Comparison of ENCODE assay signal across 8 cellular contexts in the genomic region with DNA sequence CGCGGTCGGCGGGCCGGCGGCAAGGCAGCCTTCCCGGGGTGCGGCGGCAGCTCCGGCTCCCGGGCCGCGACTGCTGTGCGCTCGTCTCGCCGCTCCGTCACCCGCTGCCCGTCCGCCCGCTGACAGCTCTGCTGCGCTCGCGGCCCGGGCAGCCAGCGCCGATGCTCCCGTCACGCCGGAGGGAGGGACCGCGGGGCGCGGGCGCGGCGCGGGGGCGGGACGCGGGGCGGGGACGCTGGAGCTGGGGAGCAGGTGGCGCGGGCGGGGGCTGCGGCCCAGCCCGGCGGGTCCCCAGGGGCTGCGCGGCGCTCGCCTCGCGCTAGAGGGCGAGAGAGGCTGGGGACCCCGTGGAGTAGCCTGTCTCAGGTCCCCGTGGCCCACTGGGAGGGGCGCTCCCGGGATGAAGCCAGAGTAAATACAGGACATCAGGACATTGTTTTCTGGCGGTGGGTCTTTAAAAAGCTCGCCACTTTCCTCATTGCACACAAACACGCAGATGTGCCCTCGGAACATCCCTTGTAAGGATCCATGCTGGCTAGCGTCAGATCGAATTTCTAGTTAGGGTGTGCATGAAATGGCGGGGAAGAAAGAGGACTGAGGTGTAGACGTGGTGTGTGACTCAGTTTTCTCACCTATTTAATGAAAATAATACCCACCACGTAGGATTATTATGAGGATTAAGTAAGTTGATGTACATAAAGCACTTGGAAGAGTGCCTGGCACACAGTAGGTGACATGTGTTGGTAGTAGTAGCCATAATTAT. TPM values are rescaled to one million over a fixed set of nuclear protein-coding genes. Genes with fewer than 3 reads are reported as not detected.
DNase-seq lines count a peak whose midpoint lies in the region; ATAC-seq and FAIRE-seq lines count a peak whose summit lies in the region.

A gene with protein sequence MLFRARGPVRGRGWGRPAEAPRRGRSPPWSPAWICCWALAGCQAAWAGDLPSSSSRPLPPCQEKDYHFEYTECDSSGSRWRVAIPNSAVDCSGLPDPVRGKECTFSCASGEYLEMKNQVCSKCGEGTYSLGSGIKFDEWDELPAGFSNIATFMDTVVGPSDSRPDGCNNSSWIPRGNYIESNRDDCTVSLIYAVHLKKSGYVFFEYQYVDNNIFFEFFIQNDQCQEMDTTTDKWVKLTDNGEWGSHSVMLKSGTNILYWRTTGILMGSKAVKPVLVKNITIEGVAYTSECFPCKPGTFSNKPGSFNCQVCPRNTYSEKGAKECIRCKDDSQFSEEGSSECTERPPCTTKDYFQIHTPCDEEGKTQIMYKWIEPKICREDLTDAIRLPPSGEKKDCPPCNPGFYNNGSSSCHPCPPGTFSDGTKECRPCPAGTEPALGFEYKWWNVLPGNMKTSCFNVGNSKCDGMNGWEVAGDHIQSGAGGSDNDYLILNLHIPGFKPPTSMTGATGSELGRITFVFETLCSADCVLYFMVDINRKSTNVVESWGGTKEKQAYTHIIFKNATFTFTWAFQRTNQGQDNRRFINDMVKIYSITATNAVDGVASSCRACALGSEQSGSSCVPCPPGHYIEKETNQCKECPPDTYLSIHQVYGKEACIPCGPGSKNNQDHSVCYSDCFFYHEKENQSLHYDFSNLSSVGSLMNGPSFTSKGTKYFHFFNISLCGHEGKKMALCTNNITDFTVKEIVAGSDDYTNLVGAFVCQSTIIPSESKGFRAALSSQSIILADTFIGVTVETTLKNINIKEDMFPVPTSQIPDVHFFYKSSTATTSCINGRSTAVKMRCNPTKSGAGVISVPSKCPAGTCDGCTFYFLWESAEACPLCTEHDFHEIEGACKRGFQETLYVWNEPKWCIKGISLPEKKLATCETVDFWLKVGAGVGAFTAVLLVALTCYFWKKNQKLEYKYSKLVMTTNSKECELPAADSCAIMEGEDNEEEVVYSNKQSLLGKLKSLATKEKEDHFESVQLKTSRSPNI (minus strand): TSS at position 130 of the 763 bp plus-strand sequence. CDS start 141 bp downstream, outside the sequence.

- H3K27me3 ChIP-seq in effector memory CD4-positive, alpha-beta T cell (replicated peaks; ENCODE audit: control insufficient read depth, insufficient read depth, low read length, poor library complexity, severe bottlenecking) = no peaks in the 10 kb centered on the region

- H3K4me1 ChIP-seq in effector memory CD4-positive, alpha-beta T cell (ENCODE audit: control insufficient read depth, insufficient read depth, low read length, poor library complexity, severe bottlenecking) = no peaks in the 10 kb centered on the region

- peak within 1 kb of the TSS; percentile 21 for H3K27ac ChIP-seq in effector memory CD4-positive, alpha-beta T cell (ENCODE audit: insufficient read depth, low read length, poor library complexity, severe bottlenecking)

- H3K36me3 Mint-ChIP-seq in activated CD8-positive, alpha-beta T cell treated with anti-CD3 and anti-CD28 coated beads, Interleukin-2, amount 10 ng/mL, durations not matched to agents 7 days and 5 days (ENCODE audit: low read depth) = no peaks in the 10 kb centered on the region

- CTCF ChIA-PET in activated CD8-positive, alpha-beta T cell treated with anti-CD3 and anti-CD28 coated beads, Interleukin-2, amount 10 ng/mL, durations not matched to agents 7 days and 5 days (lab: Charles Lee) = interaction anchor here (0.7 to 1.5 kb wide), 3 partner anchors 89 to 109 kb away, joined by 3 to 8 read pairs (median 4); a partner anchor contains a TSS

- peaks cover 14% of the 10 kb centered on the region for H3K4me1 Mint-ChIP-seq in activated CD8-positive, alpha-beta T cell treated with anti-CD3 and anti-CD28 coated beads, Interleukin-2, amount 10 ng/mL, durations not matched to agents 7 days and 5 days (ENCODE audit: low read depth)

- peak; percentile 23 for FAIRE-seq in GM19239 (lab: Jason Lieb, UNC)

- no peaks in the 10 kb centered on the region for H3K9me3 ChIP-seq in effector memory CD4-positive, alpha-beta T cell (ENCODE audit: control insufficient read depth, low read length)

- POLR2A ChIA-PET in activated CD8-positive, alpha-beta T cell treated with anti-CD3 and anti-CD28 coated beads, Interleukin-2, amount 10 ng/mL, durations not matched to agents 7 days and 5 days (lab: Charles Lee) = no interaction called here

- peak; percentile 95 for ATAC-seq in HG03439 (IDR thresholded peaks at IDR 0.05; ENCODE audit: unreplicated experiment)
- ATAC-seq in activated CD8-positive, alpha-beta T cell treated with anti-CD3 and anti-CD28 coated beads, Interleukin-2, amount 10 ng/mL, durations not matched to agents 7 days and 5 days = peak; percentile 95

- H3K9me3 Mint-ChIP-seq in activated CD8-positive, alpha-beta T cell treated with anti-CD3 and anti-CD28 coated beads, Interleukin-2, amount 10 ng/mL, durations not matched to agents 7 days and 5 days (ENCODE audit: insufficient read depth) = no peaks in the 10 kb centered on the region

- H3K27me3 Mint-ChIP-seq in activated CD8-positive, alpha-beta T cell treated with anti-CD3 and anti-CD28 coated beads, Interleukin-2, amount 10 ng/mL, durations not matched to agents 7 days and 5 days (ENCODE audit: low read depth) = peaks cover 14% of the 10 kb centered on the region

- peak within 1 kb of the TSS; percentile 63 for H3K4me3 ChIP-seq in effector memory CD4-positive, alpha-beta T cell (ENCODE audit: insufficient read depth, low read depth, low read length, poor library complexity, severe bottlenecking)

- DNase-seq in C1 segment of cervical spinal cord (lab: John Stamatoyannopoulos, UW) (peak; percentile 1 to 87 (median 72)), GM19239 (ENCODE audit: insufficient read length, low spot score) (peak; percentile 77), NCI-H526 (lab: John Stamatoyannopoulos, UW) (peak; percentile 87 to 98), medulla oblongata (ENCODE audit: extremely low spot score) (peak; percentile 89)
- peak; percentile 75 for DNase-seq in activated CD8-positive, alpha-beta T cell treated with anti-CD3 and anti-CD28 coated beads, Interleukin-2, amount 10 ng/mL, durations not matched to agents 7 days and 5 days
- peak; percentile 67 to 80 (median 70) for DNase-seq in effector memory CD4-positive, alpha-beta T cell
- DNase-seq in stimulated activated CD8-positive, alpha-beta memory T cell treated with anti-CD3 and anti-CD28 coated beads, Interleukin-12 subunit alpha, Interleukin-12 subunit beta, amount 100 ng/mL, for 24 hours (ENCODE audit: extremely low read depth) = peak; percentile 45

- H3K36me3 ChIP-seq in effector memory CD4-positive, alpha-beta T cell (ENCODE audit: control insufficient read depth, insufficient read depth, low read length) = no peaks in the 10 kb centered on the region

- no peak within 1 kb of the TSS for H3K27ac Mint-ChIP-seq in activated CD8-positive, alpha-beta T cell treated with anti-CD3 and anti-CD28 coated beads, Interleukin-2, amount 10 ng/mL, durations not matched to agents 7 days and 5 days

- H3K4me3 Mint-ChIP-seq in activated CD8-positive, alpha-beta T cell treated with anti-CD3 and anti-CD28 coated beads, Interleukin-2, amount 10 ng/mL, durations not matched to agents 7 days and 5 days = peak within 1 kb of the TSS; percentile 72

RNA-seq across cellular contexts. Expression of the gene that starts here (rescaled TPM):
- total RNA-seq in activated CD8-positive, alpha-beta T cell treated with anti-CD3 and anti-CD28 coated beads, Interleukin-2, amount 10 ng/mL, durations not matched to agents 7 days and 5 days = 1 to 10 TPM; 2.3 TPM

Comparison
In these comparisons a context has a peak if more than half of its experiments do, and no peak if none do; other contexts are left out.
1. Peak in every context shown above with its lines: DNase-seq, ATAC-seq, H3K4me3 ChIP-seq and H3K27ac ChIP-seq.